ENCODE assay signal across 1 cellular context in the genomic region with DNA sequence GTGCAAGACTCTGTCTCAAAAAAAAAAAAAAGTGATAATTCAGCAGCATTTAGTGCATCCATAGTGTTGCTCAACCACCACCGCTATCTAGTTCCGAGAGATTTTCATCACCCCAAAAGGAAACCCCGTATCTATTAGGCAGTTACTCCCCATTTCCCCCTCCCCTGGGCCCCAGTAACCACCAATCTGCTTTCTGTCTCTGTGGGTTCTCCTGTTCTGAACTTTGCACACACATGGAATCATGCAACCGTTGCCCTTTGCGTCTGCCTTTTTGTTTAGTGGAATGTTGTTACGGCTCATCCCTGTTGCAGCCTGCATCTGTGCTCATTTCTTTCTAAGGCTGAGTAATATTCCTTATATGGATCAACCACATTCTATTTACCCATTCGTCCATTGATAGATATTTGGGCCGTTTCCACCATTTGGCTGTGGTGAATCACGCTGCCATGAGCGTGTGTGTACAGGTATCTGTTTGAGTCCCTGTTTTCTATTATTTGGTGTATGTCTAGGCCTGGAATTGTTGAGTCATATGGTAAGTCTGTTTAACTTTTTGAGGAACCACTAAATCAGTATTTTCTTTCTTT.
TF ChIP-seq lines count a peak whose summit lies in the region.

No MANE protein-coding gene starts in this region.

TF ChIP-seq in HepG2, 621 proteins besides CTCF, POLR2A, EP300 and RAD21 (continued from another document and continues in another):
- TF ChIP-seq, protein P1, sequence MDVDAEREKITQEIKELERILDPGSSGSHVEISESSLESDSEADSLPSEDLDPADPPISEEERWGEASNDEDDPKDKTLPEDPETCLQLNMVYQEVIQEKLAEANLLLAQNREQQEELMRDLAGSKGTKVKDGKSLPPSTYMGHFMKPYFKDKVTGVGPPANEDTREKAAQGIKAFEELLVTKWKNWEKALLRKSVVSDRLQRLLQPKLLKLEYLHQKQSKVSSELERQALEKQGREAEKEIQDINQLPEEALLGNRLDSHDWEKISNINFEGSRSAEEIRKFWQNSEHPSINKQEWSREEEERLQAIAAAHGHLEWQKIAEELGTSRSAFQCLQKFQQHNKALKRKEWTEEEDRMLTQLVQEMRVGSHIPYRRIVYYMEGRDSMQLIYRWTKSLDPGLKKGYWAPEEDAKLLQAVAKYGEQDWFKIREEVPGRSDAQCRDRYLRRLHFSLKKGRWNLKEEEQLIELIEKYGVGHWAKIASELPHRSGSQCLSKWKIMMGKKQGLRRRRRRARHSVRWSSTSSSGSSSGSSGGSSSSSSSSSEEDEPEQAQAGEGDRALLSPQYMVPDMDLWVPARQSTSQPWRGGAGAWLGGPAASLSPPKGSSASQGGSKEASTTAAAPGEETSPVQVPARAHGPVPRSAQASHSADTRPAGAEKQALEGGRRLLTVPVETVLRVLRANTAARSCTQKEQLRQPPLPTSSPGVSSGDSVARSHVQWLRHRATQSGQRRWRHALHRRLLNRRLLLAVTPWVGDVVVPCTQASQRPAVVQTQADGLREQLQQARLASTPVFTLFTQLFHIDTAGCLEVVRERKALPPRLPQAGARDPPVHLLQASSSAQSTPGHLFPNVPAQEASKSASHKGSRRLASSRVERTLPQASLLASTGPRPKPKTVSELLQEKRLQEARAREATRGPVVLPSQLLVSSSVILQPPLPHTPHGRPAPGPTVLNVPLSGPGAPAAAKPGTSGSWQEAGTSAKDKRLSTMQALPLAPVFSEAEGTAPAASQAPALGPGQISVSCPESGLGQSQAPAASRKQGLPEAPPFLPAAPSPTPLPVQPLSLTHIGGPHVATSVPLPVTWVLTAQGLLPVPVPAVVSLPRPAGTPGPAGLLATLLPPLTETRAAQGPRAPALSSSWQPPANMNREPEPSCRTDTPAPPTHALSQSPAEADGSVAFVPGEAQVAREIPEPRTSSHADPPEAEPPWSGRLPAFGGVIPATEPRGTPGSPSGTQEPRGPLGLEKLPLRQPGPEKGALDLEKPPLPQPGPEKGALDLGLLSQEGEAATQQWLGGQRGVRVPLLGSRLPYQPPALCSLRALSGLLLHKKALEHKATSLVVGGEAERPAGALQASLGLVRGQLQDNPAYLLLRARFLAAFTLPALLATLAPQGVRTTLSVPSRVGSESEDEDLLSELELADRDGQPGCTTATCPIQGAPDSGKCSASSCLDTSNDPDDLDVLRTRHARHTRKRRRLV (CRISPR knock-in tag; IDR thresholded peaks at IDR 0.05) = no peak
- TF ChIP-seq ZNF678 (CRISPR knock-in tag; IDR thresholded peaks at IDR 0.05) (no peak), FOXA3 (CRISPR knock-in tag; IDR thresholded peaks at IDR 0.05) (peak; percentile 56), SOX5 (CRISPR knock-in tag; IDR thresholded peaks at IDR 0.05; ENCODE audit: borderline replicate concordance) (peak; percentile 57; the same call in 1 of the 2 replicates), XRCC5 (optimal IDR thresholded peaks at IDR 0.05; ENCODE audit: low read length) (peak; percentile 31), GTF2F1 (IDR thresholded peaks at IDR 0.05; ENCODE audit: low read length) (no peak), PHF20 (CRISPR knock-in tag; IDR thresholded peaks at IDR 0.05) (peak; percentile 24; the same call in 1 of the 2 replicates), ZNF556 (CRISPR knock-in tag; IDR thresholded peaks at IDR 0.05; ENCODE audit: borderline replicate concordance) (no peak), NCOA1 (CRISPR knock-in tag; IDR thresholded peaks at IDR 0.05) (no peak), NFKB2 (CRISPR knock-in tag; IDR thresholded peaks at IDR 0.05; ENCODE audit: borderline replicate concordance) (no peak), ASH2L (IDR thresholded peaks at IDR 0.05; ENCODE audit: insufficient read length, low read depth, low read length) (peak; percentile 84), NKX3-1 (CRISPR knock-in tag; IDR thresholded peaks at IDR 0.05) (no peak), ATRX (CRISPR knock-in tag; IDR thresholded peaks at IDR 0.05; ENCODE audit: borderline replicate concordance) (no peak), RXRB (CRISPR knock-in tag; IDR thresholded peaks at IDR 0.05; ENCODE audit: borderline replicate concordance) (peak; percentile 60; the same call in 1 of the 2 replicates), SRF (IDR thresholded peaks at IDR 0.05; ENCODE audit: low read depth, low read length) (no peak), ZMAT3 (CRISPR knock-in tag; conservative IDR thresholded peaks at IDR 0.05) (no peak), NRL (CRISPR knock-in tag; IDR thresholded peaks at IDR 0.05; ENCODE audit: borderline replicate concordance) (no peak), HOXA3 (CRISPR knock-in tag; IDR thresholded peaks at IDR 0.05) (peak; percentile 66; the same call in 1 of the 2 replicates), RORA (CRISPR knock-in tag; IDR thresholded peaks at IDR 0.05) (no peak), TAF15 (IDR thresholded peaks at IDR 0.05; ENCODE audit: low read depth, low read length, poor library complexity, severe bottlenecking) (no peak), TCF7L2 (IDR thresholded peaks at IDR 0.05; ENCODE audit: low read depth, low read length) (no peak), BRD4 (CRISPR knock-in tag; IDR thresholded peaks at IDR 0.05) (no peak), ZNF263 (CRISPR knock-in tag; IDR thresholded peaks at IDR 0.05) (peak; percentile 55), ZNF878 (CRISPR knock-in tag; IDR thresholded peaks at IDR 0.05) (0 out of 2 replicates have a peak, but pooled peaks have one; percentile 63), REL (CRISPR knock-in tag; conservative IDR thresholded peaks at IDR 0.05) (no peak; the same call in 1 of the 2 replicates), NR2F1 (CRISPR knock-in tag; IDR thresholded peaks at IDR 0.05) (no peak), ZNF788 (CRISPR knock-in tag; IDR thresholded peaks at IDR 0.05; ENCODE audit: borderline replicate concordance) (peak; percentile 44; the same call in 1 of the 2 replicates), CREM (IDR thresholded peaks at IDR 0.05) (peak; percentile 34; the same call in 1 of the 2 replicates), CREM (CRISPR knock-in tag; IDR thresholded peaks at IDR 0.05) (no peak), CCDC6 (CRISPR knock-in tag; IDR thresholded peaks at IDR 0.05) (0 out of 2 replicates have a peak, but pooled peaks have one; percentile 60), PPARG (CRISPR knock-in tag; conservative IDR thresholded peaks at IDR 0.05) (peak; percentile 86), ZEB1 (IDR thresholded peaks at IDR 0.05; ENCODE audit: insufficient replicate concordance, low read depth) (no peak)
- TF ChIP-seq, protein P2, sequence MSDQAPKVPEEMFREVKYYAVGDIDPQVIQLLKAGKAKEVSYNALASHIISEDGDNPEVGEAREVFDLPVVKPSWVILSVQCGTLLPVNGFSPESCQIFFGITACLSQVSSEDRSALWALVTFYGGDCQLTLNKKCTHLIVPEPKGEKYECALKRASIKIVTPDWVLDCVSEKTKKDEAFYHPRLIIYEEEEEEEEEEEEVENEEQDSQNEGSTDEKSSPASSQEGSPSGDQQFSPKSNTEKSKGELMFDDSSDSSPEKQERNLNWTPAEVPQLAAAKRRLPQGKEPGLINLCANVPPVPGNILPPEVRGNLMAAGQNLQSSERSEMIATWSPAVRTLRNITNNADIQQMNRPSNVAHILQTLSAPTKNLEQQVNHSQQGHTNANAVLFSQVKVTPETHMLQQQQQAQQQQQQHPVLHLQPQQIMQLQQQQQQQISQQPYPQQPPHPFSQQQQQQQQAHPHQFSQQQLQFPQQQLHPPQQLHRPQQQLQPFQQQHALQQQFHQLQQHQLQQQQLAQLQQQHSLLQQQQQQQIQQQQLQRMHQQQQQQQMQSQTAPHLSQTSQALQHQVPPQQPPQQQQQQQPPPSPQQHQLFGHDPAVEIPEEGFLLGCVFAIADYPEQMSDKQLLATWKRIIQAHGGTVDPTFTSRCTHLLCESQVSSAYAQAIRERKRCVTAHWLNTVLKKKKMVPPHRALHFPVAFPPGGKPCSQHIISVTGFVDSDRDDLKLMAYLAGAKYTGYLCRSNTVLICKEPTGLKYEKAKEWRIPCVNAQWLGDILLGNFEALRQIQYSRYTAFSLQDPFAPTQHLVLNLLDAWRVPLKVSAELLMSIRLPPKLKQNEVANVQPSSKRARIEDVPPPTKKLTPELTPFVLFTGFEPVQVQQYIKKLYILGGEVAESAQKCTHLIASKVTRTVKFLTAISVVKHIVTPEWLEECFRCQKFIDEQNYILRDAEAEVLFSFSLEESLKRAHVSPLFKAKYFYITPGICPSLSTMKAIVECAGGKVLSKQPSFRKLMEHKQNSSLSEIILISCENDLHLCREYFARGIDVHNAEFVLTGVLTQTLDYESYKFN (CRISPR knock-in tag; conservative IDR thresholded peaks at IDR 0.05) = peak; percentile 95
- TF ChIP-seq, protein P3, sequence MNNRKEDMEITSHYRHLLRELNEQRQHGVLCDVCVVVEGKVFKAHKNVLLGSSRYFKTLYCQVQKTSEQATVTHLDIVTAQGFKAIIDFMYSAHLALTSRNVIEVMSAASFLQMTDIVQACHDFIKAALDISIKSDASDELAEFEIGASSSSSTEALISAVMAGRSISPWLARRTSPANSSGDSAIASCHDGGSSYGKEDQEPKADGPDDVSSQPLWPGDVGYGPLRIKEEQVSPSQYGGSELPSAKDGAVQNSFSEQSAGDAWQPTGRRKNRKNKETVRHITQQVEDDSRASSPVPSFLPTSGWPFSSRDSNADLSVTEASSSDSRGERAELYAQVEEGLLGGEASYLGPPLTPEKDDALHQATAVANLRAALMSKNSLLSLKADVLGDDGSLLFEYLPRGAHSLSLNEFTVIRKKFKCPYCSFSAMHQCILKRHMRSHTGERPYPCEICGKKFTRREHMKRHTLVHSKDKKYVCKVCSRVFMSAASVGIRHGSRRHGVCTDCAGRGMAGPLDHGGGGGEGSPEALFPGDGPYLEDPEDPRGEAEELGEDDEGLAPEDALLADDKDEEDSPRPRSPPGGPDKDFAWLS (CRISPR knock-in tag; IDR thresholded peaks at IDR 0.05; ENCODE audit: borderline replicate concordance) = 0 out of 2 replicates have a peak, but pooled peaks have one; percentile 72
- TF ChIP-seq, protein P4, sequence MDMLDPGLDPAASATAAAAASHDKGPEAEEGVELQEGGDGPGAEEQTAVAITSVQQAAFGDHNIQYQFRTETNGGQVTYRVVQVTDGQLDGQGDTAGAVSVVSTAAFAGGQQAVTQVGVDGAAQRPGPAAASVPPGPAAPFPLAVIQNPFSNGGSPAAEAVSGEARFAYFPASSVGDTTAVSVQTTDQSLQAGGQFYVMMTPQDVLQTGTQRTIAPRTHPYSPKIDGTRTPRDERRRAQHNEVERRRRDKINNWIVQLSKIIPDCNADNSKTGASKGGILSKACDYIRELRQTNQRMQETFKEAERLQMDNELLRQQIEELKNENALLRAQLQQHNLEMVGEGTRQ (IDR thresholded peaks at IDR 0.05; ENCODE audit: low read depth, low read length) = no peak
- TF ChIP-seq, protein P4 (CRISPR knock-in tag; IDR thresholded peaks at IDR 0.05; ENCODE audit: borderline replicate concordance) = no peak
- TF ChIP-seq, protein P5, sequence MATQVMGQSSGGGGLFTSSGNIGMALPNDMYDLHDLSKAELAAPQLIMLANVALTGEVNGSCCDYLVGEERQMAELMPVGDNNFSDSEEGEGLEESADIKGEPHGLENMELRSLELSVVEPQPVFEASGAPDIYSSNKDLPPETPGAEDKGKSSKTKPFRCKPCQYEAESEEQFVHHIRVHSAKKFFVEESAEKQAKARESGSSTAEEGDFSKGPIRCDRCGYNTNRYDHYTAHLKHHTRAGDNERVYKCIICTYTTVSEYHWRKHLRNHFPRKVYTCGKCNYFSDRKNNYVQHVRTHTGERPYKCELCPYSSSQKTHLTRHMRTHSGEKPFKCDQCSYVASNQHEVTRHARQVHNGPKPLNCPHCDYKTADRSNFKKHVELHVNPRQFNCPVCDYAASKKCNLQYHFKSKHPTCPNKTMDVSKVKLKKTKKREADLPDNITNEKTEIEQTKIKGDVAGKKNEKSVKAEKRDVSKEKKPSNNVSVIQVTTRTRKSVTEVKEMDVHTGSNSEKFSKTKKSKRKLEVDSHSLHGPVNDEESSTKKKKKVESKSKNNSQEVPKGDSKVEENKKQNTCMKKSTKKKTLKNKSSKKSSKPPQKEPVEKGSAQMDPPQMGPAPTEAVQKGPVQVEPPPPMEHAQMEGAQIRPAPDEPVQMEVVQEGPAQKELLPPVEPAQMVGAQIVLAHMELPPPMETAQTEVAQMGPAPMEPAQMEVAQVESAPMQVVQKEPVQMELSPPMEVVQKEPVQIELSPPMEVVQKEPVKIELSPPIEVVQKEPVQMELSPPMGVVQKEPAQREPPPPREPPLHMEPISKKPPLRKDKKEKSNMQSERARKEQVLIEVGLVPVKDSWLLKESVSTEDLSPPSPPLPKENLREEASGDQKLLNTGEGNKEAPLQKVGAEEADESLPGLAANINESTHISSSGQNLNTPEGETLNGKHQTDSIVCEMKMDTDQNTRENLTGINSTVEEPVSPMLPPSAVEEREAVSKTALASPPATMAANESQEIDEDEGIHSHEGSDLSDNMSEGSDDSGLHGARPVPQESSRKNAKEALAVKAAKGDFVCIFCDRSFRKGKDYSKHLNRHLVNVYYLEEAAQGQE (IDR thresholded peaks at IDR 0.05; ENCODE audit: borderline replicate concordance in 1 of 2, low read depth in 1 of 2, low read length in 2 of 2) = no peak
- TF ChIP-seq, protein P6, sequence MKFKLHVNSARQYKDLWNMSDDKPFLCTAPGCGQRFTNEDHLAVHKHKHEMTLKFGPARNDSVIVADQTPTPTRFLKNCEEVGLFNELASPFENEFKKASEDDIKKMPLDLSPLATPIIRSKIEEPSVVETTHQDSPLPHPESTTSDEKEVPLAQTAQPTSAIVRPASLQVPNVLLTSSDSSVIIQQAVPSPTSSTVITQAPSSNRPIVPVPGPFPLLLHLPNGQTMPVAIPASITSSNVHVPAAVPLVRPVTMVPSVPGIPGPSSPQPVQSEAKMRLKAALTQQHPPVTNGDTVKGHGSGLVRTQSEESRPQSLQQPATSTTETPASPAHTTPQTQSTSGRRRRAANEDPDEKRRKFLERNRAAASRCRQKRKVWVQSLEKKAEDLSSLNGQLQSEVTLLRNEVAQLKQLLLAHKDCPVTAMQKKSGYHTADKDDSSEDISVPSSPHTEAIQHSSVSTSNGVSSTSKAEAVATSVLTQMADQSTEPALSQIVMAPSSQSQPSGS (CRISPR knock-in tag; IDR thresholded peaks at IDR 0.05) = 0 out of 2 replicates have a peak, but pooled peaks have one; percentile 17
- TF ChIP-seq, protein P7, sequence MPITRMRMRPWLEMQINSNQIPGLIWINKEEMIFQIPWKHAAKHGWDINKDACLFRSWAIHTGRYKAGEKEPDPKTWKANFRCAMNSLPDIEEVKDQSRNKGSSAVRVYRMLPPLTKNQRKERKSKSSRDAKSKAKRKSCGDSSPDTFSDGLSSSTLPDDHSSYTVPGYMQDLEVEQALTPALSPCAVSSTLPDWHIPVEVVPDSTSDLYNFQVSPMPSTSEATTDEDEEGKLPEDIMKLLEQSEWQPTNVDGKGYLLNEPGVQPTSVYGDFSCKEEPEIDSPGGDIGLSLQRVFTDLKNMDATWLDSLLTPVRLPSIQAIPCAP (CRISPR knock-in tag; IDR thresholded peaks at IDR 0.05; ENCODE audit: low read depth) = no peak
